ENCODE assay signal across 1 cellular context in genomic region chr22:50783033-50783880, GRCh38.
A peak's percentile ranks its signal among the peaks of the same experiment; 100 is the strongest.
TF ChIP-seq lines count a peak whose summit lies in the region.

Gene RABL2B, minus strand, starts transcription at chr22:50783636. Its CDS starts 1,342 bp downstream, at chr22:50782294.

TF ChIP-seq in K562, 482 proteins besides CTCF, POLR2A, EP300 and RAD21 (continued from another document):
- TF ChIP-seq ETS1 (conservative IDR thresholded peaks at IDR 0.05; ENCODE audit: control insufficient read depth, low read depth, low read length), result peak; percentile 89
- TF ChIP-seq RFX1 (IDR thresholded peaks at IDR 0.05), result peak; percentile 77
- peak; percentile 67 for TF ChIP-seq GABPA (tag; conservative IDR thresholded peaks at IDR 0.05; ENCODE audit: low read depth)
- peak; percentile 45 for TF ChIP-seq HNRNPLL (IDR thresholded peaks at IDR 0.05; ENCODE audit: low read depth, low read length, poor library complexity, severe bottlenecking)
- TF ChIP-seq SIN3A (IDR thresholded peaks at IDR 0.05; ENCODE audit: borderline replicate concordance in 2 of 2, control insufficient read depth in 1 of 2, low read depth in 2 of 2, low read length in 2 of 2), result peak; percentile 96 to 98
- TF ChIP-seq POLR2G (IDR thresholded peaks at IDR 0.05; ENCODE audit: low read depth, low read length), result peak; percentile 63
- peak in 1 of 2 experiments; percentile 80; a peak in 2 of 4 replicates for TF ChIP-seq HDAC1 (IDR thresholded peaks at IDR 0.05)
- TF ChIP-seq CREM (IDR thresholded peaks at IDR 0.05; ENCODE audit: low read depth), result 0 out of 2 replicates have a peak, but pooled peaks have one; percentile 18
- peak; percentile 91 for TF ChIP-seq SAP30 (IDR thresholded peaks at IDR 0.05; ENCODE audit: borderline replicate concordance, insufficient read depth, low read depth, low read length, poor library complexity, severe bottlenecking)
- peak in 1 of 2 experiments; percentile 93 for TF ChIP-seq NCOA2 (IDR thresholded peaks at IDR 0.05; ENCODE audit: partially characterized antibody in 2 of 2)
- peak; percentile 24; the same call in 1 of the 2 replicates for TF ChIP-seq PHF8 (IDR thresholded peaks at IDR 0.05; ENCODE audit: borderline replicate concordance, low read length)
- TF ChIP-seq GABPB1 (CRISPR knock-in tag; IDR thresholded peaks at IDR 0.05), result peak; percentile 72
- TF ChIP-seq NFE2 (IDR thresholded peaks at IDR 0.05; ENCODE audit: low read depth), result peak; percentile 51
- peak; percentile 53; the same call in 1 of the 2 replicates for TF ChIP-seq CXXC5 (CRISPR knock-in tag; IDR thresholded peaks at IDR 0.05)
- peak; percentile 56 to 81; a peak in 2 of 4 replicates for TF ChIP-seq MNT (conservative IDR thresholded peaks at IDR 0.05)
- TF ChIP-seq ZFX (CRISPR knock-in tag; IDR thresholded peaks at IDR 0.05), result peak; percentile 32; the same call in 1 of the 2 replicates
